In the genomic region with DNA sequence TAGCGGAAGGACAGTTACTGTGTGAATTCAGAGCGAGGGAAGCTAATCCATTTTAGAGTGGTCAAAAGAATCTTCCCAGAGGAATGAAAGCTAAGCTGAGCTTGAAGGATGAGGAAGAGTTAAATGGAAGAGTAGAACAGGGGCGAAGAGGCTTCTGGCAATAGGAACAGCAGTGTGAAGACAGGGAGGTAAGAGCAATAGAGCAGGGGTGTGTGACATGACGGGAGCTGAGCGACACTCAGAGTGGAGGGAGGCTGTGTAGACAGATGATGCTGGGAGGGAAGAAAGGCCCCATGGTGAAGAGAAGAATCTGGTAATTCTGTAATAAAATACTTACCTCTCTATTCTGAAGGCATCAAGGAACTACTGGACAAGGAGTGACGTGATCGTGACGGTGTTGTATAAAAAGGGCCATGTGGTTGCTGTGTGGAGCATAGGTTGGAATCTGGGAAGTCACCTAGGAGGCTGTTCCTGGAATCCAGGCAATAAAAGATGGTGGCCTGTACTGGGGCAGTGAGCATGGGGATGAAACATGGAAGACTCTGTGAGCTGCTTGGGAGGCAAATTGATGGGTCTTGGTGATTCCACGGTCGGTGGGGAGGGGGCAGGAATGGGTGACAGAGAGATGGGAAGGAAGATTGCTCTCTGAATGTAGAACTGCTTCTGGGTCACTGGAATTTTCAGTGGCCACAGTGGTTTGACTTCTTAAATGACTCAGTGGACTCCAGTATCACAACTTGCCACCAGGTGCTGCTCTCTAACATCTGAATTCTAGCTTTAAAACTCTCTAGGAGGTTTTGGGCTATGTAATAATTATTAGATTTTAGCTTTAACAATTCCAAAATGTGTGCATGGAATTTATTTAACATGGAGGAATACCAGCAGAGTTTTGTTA, we compare ENCODE assay signal across 1 cellular context.
TF ChIP-seq lines count a peak whose summit lies in the region.

No MANE protein-coding gene starts in this region.

TF ChIP-seq in GM23338, 12 proteins besides CTCF, POLR2A, EP300 and RAD21 (continued from another document):
- TF ChIP-seq, protein P1, sequence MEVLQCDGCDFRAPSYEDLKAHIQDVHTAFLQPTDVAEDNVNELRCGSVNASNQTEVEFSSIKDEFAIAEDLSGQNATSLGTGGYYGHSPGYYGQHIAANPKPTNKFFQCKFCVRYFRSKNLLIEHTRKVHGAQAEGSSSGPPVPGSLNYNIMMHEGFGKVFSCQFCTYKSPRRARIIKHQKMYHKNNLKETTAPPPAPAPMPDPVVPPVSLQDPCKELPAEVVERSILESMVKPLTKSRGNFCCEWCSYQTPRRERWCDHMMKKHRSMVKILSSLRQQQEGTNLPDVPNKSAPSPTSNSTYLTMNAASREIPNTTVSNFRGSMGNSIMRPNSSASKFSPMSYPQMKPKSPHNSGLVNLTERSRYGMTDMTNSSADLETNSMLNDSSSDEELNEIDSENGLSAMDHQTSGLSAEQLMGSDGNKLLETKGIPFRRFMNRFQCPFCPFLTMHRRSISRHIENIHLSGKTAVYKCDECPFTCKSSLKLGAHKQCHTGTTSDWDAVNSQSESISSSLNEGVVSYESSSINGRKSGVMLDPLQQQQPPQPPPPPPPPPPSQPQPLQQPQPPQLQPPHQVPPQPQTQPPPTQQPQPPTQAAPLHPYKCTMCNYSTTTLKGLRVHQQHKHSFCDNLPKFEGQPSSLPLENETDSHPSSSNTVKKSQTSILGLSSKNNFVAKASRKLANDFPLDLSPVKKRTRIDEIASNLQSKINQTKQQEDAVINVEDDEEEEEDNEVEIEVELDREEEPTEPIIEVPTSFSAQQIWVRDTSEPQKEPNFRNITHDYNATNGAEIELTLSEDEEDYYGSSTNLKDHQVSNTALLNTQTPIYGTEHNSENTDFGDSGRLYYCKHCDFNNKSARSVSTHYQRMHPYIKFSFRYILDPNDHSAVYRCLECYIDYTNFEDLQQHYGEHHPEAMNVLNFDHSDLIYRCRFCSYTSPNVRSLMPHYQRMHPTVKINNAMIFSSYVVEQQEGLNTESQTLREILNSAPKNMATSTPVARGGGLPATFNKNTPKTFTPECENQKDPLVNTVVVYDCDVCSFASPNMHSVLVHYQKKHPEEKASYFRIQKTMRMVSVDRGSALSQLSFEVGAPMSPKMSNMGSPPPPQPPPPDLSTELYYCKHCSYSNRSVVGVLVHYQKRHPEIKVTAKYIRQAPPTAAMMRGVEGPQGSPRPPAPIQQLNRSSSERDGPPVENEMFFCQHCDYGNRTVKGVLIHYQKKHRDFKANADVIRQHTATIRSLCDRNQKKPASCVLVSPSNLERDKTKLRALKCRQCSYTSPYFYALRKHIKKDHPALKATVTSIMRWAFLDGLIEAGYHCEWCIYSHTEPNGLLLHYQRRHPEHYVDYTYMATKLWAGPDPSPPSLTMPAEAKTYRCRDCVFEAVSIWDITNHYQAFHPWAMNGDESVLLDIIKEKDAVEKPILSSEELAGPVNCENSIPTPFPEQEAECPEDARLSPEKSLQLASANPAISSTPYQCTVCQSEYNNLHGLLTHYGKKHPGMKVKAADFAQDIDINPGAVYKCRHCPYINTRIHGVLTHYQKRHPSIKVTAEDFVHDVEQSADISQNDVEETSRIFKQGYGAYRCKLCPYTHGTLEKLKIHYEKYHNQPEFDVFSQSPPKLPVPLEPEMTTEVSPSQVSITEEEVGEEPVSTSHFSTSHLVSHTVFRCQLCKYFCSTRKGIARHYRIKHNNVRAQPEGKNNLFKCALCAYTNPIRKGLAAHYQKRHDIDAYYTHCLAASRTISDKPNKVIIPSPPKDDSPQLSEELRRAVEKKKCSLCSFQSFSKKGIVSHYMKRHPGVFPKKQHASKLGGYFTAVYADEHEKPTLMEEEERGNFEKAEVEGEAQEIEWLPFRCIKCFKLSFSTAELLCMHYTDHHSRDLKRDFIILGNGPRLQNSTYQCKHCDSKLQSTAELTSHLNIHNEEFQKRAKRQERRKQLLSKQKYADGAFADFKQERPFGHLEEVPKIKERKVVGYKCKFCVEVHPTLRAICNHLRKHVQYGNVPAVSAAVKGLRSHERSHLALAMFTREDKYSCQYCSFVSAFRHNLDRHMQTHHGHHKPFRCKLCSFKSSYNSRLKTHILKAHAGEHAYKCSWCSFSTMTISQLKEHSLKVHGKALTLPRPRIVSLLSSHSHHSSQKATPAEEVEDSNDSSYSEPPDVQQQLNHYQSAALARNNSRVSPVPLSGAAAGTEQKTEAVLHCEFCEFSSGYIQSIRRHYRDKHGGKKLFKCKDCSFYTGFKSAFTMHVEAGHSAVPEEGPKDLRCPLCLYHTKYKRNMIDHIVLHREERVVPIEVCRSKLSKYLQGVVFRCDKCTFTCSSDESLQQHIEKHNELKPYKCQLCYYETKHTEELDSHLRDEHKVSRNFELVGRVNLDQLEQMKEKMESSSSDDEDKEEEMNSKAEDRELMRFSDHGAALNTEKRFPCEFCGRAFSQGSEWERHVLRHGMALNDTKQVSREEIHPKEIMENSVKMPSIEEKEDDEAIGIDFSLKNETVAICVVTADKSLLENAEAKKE (CRISPR knock-in tag; IDR thresholded peaks at IDR 0.05) = no peak
- TF ChIP-seq NANOG (IDR thresholded peaks at IDR 0.05; ENCODE audit: borderline replicate concordance) (no peak), EZH2 (IDR thresholded peaks at IDR 0.05; ENCODE audit: low read depth, unreplicated experiment) (no peak), ZNF331 (CRISPR knock-in tag; IDR thresholded peaks at IDR 0.05; ENCODE audit: low read depth) (no peak)
